In the genomic region with DNA sequence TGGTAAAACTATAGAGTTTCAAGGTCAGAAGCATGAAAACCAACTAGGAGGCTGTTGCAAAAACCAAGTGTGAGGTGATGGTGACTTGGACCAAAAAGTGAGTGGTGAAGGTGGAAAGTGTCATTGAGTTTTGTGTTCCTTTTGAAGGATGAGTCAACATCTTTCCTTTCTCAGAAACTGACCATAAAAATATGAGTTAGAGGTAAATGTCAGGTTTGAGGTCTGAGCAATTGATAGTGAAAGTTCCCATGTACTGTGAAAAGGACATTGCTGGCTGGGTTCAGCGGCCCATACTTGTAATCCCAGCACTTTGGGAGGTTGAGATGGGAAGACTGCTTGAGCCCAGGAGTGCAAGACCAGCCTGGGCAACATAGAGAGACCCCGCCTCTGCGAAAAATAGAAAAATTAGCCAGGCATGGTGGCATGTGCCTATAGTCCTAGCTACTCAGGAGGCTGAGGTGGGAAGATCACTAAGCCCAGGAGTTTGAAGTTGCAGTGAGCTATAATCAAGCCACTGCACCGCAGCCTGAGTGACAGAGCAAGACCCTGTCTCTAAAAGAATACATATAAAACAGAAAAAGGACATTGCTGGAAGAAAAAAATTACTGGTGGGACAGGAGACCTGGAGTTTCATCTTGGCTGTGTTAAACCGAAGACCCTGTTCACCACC, we compare ENCODE assay signal across 1 cellular context.
TF ChIP-seq lines count a peak whose summit lies in the region.

No MANE protein-coding gene starts in this region.

TF ChIP-seq in K562, 482 proteins besides CTCF, POLR2A, EP300 and RAD21 (continued from another document):
- TF ChIP-seq RB1 (IDR thresholded peaks at IDR 0.05; ENCODE audit: low read depth) (no peak), JUN (IDR thresholded peaks at IDR 0.05; ENCODE audit: borderline replicate concordance, low read depth, low read length) (no peak; the same call in 1 of the 2 replicates), JUN (CRISPR knock-in tag; IDR thresholded peaks at IDR 0.05; ENCODE audit: borderline replicate concordance) (0 out of 2 replicates have a peak, but pooled peaks have one; percentile 20), EHMT2 (IDR thresholded peaks at IDR 0.05) (peak; percentile 63; the same call in 1 of the 2 replicates), SMARCA5 (IDR thresholded peaks at IDR 0.05) (no peak), SMARCC2 (IDR thresholded peaks at IDR 0.05; ENCODE audit: low read depth) (peak; percentile 51; the same call in 1 of the 2 replicates), MAFF (IDR thresholded peaks at IDR 0.05; ENCODE audit: low read length) (0 out of 2 replicates have a peak, but pooled peaks have one; percentile 9), MAFG (tag; conservative IDR thresholded peaks at IDR 0.05) (no peak), DPF2 (IDR thresholded peaks at IDR 0.05) (peak; percentile 55; the same call in 1 of the 2 replicates), ESRRA (IDR thresholded peaks at IDR 0.05; ENCODE audit: borderline replicate concordance, low read depth) (peak; percentile 48; the same call in 1 of the 2 replicates), ZNF324 (CRISPR knock-in tag; IDR thresholded peaks at IDR 0.05) (no peak), ZSCAN29 (IDR thresholded peaks at IDR 0.05) (no peak), FOSL1 (tag; conservative IDR thresholded peaks at IDR 0.05) (peak; percentile 58), TCF3 (CRISPR knock-in tag; IDR thresholded peaks at IDR 0.05) (peak; percentile 10; the same call in 1 of the 2 replicates), ZEB2 (IDR thresholded peaks at IDR 0.05) (peak; percentile 42; the same call in 1 of the 2 replicates), KDM1A (IDR thresholded peaks at IDR 0.05) (peak in 1 of 2 experiments; percentile 8; a peak in 1 of 4 replicates), C11orf30 (IDR thresholded peaks at IDR 0.05; ENCODE audit: low read depth) (peak; percentile 79), KAT2B (IDR thresholded peaks at IDR 0.05; ENCODE audit: low read depth, low read length) (no peak), ARID1B (IDR thresholded peaks at IDR 0.05) (peak; percentile 55; the same call in 1 of the 2 replicates), ARNT (IDR thresholded peaks at IDR 0.05) (0 out of 4 replicates have a peak, but pooled peaks of 1 of the 2 experiments have one; percentile 24), JUND (IDR thresholded peaks at IDR 0.05; ENCODE audit: borderline replicate concordance, low read depth, low read length) (peak; percentile 72; the same call in 1 of the 2 replicates), JUND (tag; IDR thresholded peaks at IDR 0.05; ENCODE audit: borderline replicate concordance, low read depth, low read length) (peak; percentile 76; the same call in 1 of the 3 replicates), SMARCA4 (IDR thresholded peaks at IDR 0.05) (peak; percentile 62), GATAD2A (IDR thresholded peaks at IDR 0.05) (0 out of 2 replicates have a peak, but pooled peaks have one; percentile 42), STAT5A (IDR thresholded peaks at IDR 0.05; ENCODE audit: borderline replicate concordance, low read length) (peak; percentile 60; the same call in 1 of the 2 replicates)
- TF ChIP-seq, protein P1, sequence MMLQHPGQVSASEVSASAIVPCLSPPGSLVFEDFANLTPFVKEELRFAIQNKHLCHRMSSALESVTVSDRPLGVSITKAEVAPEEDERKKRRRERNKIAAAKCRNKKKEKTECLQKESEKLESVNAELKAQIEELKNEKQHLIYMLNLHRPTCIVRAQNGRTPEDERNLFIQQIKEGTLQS (IDR thresholded peaks at IDR 0.05): peak; percentile 63; the same call in 1 of the 2 replicates
- TF ChIP-seq, protein P1 (CRISPR knock-in tag; conservative IDR thresholded peaks at IDR 0.05): no peak
- TF ChIP-seq, protein P2, sequence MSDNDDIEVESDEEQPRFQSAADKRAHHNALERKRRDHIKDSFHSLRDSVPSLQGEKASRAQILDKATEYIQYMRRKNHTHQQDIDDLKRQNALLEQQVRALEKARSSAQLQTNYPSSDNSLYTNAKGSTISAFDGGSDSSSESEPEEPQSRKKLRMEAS (CRISPR knock-in tag; IDR thresholded peaks at IDR 0.05): no peak
- TF ChIP-seq, protein P3, sequence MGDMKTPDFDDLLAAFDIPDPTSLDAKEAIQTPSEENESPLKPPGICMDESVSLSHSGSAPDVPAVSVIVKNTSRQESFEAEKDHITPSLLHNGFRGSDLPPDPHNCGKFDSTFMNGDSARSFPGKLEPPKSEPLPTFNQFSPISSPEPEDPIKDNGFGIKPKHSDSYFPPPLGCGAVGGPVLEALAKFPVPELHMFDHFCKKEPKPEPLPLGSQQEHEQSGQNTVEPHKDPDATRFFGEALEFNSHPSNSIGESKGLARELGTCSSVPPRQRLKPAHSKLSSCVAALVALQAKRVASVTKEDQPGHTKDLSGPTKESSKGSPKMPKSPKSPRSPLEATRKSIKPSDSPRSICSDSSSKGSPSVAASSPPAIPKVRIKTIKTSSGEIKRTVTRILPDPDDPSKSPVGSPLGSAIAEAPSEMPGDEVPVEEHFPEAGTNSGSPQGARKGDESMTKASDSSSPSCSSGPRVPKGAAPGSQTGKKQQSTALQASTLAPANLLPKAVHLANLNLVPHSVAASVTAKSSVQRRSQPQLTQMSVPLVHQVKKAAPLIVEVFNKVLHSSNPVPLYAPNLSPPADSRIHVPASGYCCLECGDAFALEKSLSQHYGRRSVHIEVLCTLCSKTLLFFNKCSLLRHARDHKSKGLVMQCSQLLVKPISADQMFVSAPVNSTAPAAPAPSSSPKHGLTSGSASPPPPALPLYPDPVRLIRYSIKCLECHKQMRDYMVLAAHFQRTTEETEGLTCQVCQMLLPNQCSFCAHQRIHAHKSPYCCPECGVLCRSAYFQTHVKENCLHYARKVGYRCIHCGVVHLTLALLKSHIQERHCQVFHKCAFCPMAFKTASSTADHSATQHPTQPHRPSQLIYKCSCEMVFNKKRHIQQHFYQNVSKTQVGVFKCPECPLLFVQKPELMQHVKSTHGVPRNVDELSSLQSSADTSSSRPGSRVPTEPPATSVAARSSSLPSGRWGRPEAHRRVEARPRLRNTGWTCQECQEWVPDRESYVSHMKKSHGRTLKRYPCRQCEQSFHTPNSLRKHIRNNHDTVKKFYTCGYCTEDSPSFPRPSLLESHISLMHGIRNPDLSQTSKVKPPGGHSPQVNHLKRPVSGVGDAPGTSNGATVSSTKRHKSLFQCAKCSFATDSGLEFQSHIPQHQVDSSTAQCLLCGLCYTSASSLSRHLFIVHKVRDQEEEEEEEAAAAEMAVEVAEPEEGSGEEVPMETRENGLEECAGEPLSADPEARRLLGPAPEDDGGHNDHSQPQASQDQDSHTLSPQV (IDR thresholded peaks at IDR 0.05): peak; percentile 64
- TF ChIP-seq, protein P4, sequence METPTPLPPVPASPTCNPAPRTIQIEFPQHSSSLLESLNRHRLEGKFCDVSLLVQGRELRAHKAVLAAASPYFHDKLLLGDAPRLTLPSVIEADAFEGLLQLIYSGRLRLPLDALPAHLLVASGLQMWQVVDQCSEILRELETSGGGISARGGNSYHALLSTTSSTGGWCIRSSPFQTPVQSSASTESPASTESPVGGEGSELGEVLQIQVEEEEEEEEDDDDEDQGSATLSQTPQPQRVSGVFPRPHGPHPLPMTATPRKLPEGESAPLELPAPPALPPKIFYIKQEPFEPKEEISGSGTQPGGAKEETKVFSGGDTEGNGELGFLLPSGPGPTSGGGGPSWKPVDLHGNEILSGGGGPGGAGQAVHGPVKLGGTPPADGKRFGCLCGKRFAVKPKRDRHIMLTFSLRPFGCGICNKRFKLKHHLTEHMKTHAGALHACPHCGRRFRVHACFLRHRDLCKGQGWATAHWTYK (CRISPR knock-in tag; IDR thresholded peaks at IDR 0.05): no peak
- TF ChIP-seq, protein P5, sequence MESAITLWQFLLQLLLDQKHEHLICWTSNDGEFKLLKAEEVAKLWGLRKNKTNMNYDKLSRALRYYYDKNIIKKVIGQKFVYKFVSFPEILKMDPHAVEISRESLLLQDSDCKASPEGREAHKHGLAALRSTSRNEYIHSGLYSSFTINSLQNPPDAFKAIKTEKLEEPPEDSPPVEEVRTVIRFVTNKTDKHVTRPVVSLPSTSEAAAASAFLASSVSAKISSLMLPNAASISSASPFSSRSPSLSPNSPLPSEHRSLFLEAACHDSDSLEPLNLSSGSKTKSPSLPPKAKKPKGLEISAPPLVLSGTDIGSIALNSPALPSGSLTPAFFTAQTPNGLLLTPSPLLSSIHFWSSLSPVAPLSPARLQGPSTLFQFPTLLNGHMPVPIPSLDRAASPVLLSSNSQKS (CRISPR knock-in tag; IDR thresholded peaks at IDR 0.05): no peak
TF ChIP-seq in K562: peak in this region for 28.
